8 cellular contexts compared by ENCODE assay signal in the genomic region with DNA sequence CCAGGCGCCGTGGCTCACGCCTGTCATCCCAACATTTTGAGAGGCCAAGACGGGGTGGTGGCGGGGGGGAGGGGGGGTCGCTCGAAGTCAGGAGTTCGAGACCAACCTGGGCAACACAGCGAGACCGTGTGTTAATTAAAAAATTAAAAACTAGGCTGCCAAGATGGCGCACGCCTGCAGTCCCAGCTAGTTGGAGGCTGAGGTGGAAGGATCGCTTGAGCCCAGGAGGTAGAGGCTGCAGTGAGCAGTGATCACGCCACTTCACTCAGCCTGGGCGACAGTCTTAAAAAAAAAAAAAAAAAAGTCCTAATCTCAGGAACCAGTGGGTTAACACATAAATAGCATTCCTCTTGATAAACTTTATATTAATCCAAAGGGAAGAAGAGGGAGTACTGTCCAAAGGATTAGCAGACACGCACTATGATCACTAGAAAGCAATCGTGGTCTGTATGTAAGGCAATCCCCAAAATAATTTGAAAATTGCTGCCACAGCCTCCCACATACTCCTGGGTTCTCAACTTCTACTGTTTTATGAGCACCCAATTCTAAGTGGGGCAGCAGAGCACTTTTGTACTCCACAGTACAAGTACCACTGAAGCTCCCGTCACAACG. TPM values are rescaled to one million over a fixed set of nuclear protein-coding genes. Genes with fewer than 3 reads are reported as not detected.
A peak's percentile ranks its signal among the peaks of the same experiment; 100 is the strongest.
DNase-seq lines count a peak whose midpoint lies in the region; ATAC-seq and TF ChIP-seq lines count a peak whose summit lies in the region.

No MANE protein-coding gene starts in this region.

- TF ChIP-seq CTCF in parathyroid adenoma (IDR thresholded peaks at IDR 0.05), result no peak

- no peak overlapping the region for H3K9ac ChIP-seq in parathyroid adenoma

- peak overlapping the region; percentile 72 to 87 for H3K4me3 ChIP-seq in esophagus (ENCODE audit: low read depth in 1 of 2, low read length in 2 of 2)
- peak overlapping the region; percentile 63 for H3K4me3 ChIP-seq in parathyroid adenoma (ENCODE audit: low read depth, low read length)

- H3K4me2 ChIP-seq in parathyroid adenoma (ENCODE audit: low read length), result peak overlapping the region; percentile 70

- H3K4me1 ChIP-seq in esophagus (ENCODE audit: control insufficient read depth in 2 of 2, insufficient read depth in 2 of 2, low read length in 1 of 2) (peaks cover 4% of the 10 kb centered on the region in 2 donors), parathyroid adenoma (no peaks in the 10 kb centered on the region)

- peak; percentile 7 for ATAC-seq in GM18873 (IDR thresholded peaks at IDR 0.05; ENCODE audit: low FRiP score, unreplicated experiment)
- ATAC-seq in HG03521 (IDR thresholded peaks at IDR 0.05; ENCODE audit: unreplicated experiment), result no peak

- DNase-seq in RKO (ENCODE audit: low spot score) (peak; percentile 21), NCI-H2029 treated with DMSO at 0.1 percent for 48 hours (lab: John Stamatoyannopoulos, UW) (no peak), NK-92 (lab: John Stamatoyannopoulos, UW; ENCODE audit: unreplicated experiment) (no peak)
- no peak for DNase-seq in effector CD4-positive, alpha-beta T cell

- peak overlapping the region; percentile 81 for H2AFZ ChIP-seq in parathyroid adenoma

- H3K27ac ChIP-seq in esophagus (ENCODE audit: low read depth in 2 of 2, low read length in 1 of 2), result peak overlapping the region; percentile 56 to 81
- H3K27ac ChIP-seq in parathyroid adenoma, result peak overlapping the region; percentile 80

- H3K79me2 ChIP-seq in parathyroid adenoma, result peaks cover 3% of the 10 kb centered on the region

- WGBS in esophagus, 2 donors, result 50 to 53% methylated on average over 19 of the region's 19 CpGs

- H3K9me3 ChIP-seq in esophagus (ENCODE audit: control insufficient read depth in 2 of 2, insufficient read depth in 1 of 2, low read depth in 1 of 2, low read length in 1 of 2) (no peaks in the 10 kb centered on the region), parathyroid adenoma (ENCODE audit: control insufficient read depth, low read length) (no peaks in the 10 kb centered on the region)

- peaks cover 0 to 3% of the 10 kb centered on the region in 2 donors for H3K27me3 ChIP-seq in esophagus (ENCODE audit: control insufficient read depth in 1 of 2, insufficient read depth in 2 of 2, low read length in 2 of 2)
- no peaks in the 10 kb centered on the region for H3K27me3 ChIP-seq in parathyroid adenoma (ENCODE audit: control insufficient read depth, insufficient read depth, low read length)

- H3K36me3 ChIP-seq in esophagus (ENCODE audit: control insufficient read depth in 2 of 2, insufficient read depth in 2 of 2, low read length in 1 of 2) (no peaks in the 10 kb centered on the region), parathyroid adenoma (ENCODE audit: control insufficient read depth, insufficient read depth, low read length) (no peaks in the 10 kb centered on the region)

RNA-seq across cellular contexts. Expression of a gene that starts 0.6 kb away (rescaled TPM):
- 1 to 10 TPM; 6.8 to 7.0 TPM for polyA plus RNA-seq in esophagus

RNA-seq across cellular contexts. Expression of a gene that starts 1.9 kb away (rescaled TPM):
- polyA plus RNA-seq in esophagus, result under 1 TPM; 0.14 to 0.27 TPM

RNA-seq across cellular contexts. Expression of a gene that starts 15.0 kb away (rescaled TPM):
- 1 to 10 TPM; 3.7 to 4.1 TPM for polyA plus RNA-seq in esophagus

RNA-seq across cellular contexts. Expression of a gene that starts 43.4 kb away (rescaled TPM):
- under 1 TPM; 0.59 to 0.86 TPM for polyA plus RNA-seq in esophagus
